9 cellular contexts compared by ENCODE assay signal in the genomic region with DNA sequence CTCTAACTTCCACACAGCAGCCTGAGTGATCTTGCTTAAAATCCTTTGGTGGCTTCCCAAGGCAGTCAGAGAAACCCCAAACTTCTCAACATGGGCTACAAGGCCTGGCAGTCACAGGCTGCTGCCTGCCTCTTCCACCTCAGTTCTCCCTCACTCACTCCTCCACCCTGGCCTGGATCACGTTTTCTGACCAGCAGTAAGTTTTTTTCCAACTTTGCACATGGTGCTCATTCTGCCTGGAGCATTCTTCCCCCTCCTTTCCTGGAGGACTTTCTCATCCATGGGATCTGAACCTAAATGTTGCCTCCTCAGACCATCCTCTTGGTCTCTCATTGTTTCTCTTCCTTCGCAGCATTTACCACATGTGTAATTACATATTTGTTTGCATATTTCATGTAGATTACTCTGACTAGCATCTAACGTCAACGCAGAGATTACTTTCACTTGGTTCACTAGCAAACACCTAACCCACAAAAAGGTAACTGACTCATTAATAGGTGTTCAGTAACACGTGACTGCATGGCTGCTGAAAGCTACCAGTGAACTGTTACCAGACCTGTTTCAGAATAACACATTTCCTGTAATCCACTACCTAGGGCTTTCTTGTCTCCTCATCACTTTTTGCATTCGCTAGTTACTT. TPM values are rescaled to one million over a fixed set of nuclear protein-coding genes. Genes with fewer than 3 reads are reported as not detected.
DNase-seq lines count a peak whose midpoint lies in the region; ATAC-seq and TF ChIP-seq lines count a peak whose summit lies in the region.
"Had no signal": no experiment of that assay in that cellular context is flagged by ENCODE, and none has a peak within 500 bp of the region (broad histone marks: within the 10 kb centered on the region; RNA-seq: fewer than 3 reads in every experiment).

No MANE protein-coding gene starts in this region.

- 82 to 92% (median 86%) methylated on average over 6 of the region's 6 CpGs for WGBS in psoas muscle, 3 donors

- peaks cover 59% of the 10 kb centered on the region for H3K36me3 Mint-ChIP-seq in activated CD4-positive, alpha-beta memory T cell treated with anti-CD3 and anti-CD28 coated beads, Interleukin-2, amount 10 ng/mL, durations not matched to agents 7 days and 5 days (ENCODE audit: low read depth)

- H3K4me1 Mint-ChIP-seq in activated CD4-positive, alpha-beta memory T cell treated with anti-CD3 and anti-CD28 coated beads, Interleukin-2, amount 10 ng/mL, durations not matched to agents 7 days and 5 days = peaks cover 84% of the 10 kb centered on the region

- H3K4me3 Mint-ChIP-seq in activated CD4-positive, alpha-beta memory T cell treated with anti-CD3 and anti-CD28 coated beads, Interleukin-2, amount 10 ng/mL, durations not matched to agents 7 days and 5 days = peak overlapping the region; percentile 58

- no peak overlapping the region for H3K9ac ChIP-seq in mucosa of stomach (ENCODE audit: low read length)

- no peak for TF ChIP-seq CTCF in psoas muscle (IDR thresholded peaks at IDR 0.05)

- peak; percentile 66 for DNase-seq in activated CD4-positive, alpha-beta memory T cell treated with anti-CD3 and anti-CD28 coated beads, Interleukin-2, amount 10 ng/mL, durations not matched to agents 7 days and 5 days
- DNase-seq in NOMO-1 treated with DMSO at 0.1 percent for 48 hours (lab: John Stamatoyannopoulos, UW; ENCODE audit: unreplicated experiment) = no peak
- no peak for DNase-seq in SK-N-DZ (ENCODE audit: low spot score)
- DNase-seq in psoas muscle = no peak
- no peak for DNase-seq in NCI-H2196 treated with DMSO at 0.1 percent for 48 hours (lab: John Stamatoyannopoulos, UW; ENCODE audit: unreplicated experiment)
- DNase-seq: left cardiac atrium had no signal

- H3K4me3 ChIP-seq in mucosa of stomach (ENCODE audit: low read length) (peak overlapping the region; percentile 7), psoas muscle (no peak overlapping the region)

- peak; percentile 79 for ATAC-seq in GM19397 (IDR thresholded peaks at IDR 0.05; ENCODE audit: unreplicated experiment)
- ATAC-seq in HG03135 (IDR thresholded peaks at IDR 0.05; ENCODE audit: unreplicated experiment) = peak; percentile 70
- no peak for ATAC-seq in psoas muscle

- H3K4me1 ChIP-seq in mucosa of stomach (ENCODE audit: control insufficient read depth, insufficient read depth, low read length) (peaks cover 27% of the 10 kb centered on the region), psoas muscle (peaks cover 74% of the 10 kb centered on the region)

- POLR2A ChIA-PET in activated CD4-positive, alpha-beta memory T cell treated with anti-CD3 and anti-CD28 coated beads, Interleukin-2, amount 10 ng/mL, durations not matched to agents 7 days and 5 days (lab: Charles Lee) = interaction anchor here (0.7 to 3.5 kb wide), 7 partner anchors 10 to 65 kb away, joined by 4 to 28 read pairs (median 20); a partner anchor contains a TSS

- H3K9me3 ChIP-seq in mucosa of stomach (ENCODE audit: control insufficient read depth, low read length) (no peaks in the 10 kb centered on the region), psoas muscle (no peaks in the 10 kb centered on the region)

- intact Hi-C loops in psoas muscle (cut with DNase I) = no loop called here

- CTCF ChIA-PET in activated CD4-positive, alpha-beta memory T cell treated with anti-CD3 and anti-CD28 coated beads, Interleukin-2, amount 10 ng/mL, durations not matched to agents 7 days and 5 days (lab: Charles Lee) = interaction anchor here (0.9 to 2.0 kb wide), 5 partner anchors 9 to 99 kb away, joined by 3 to 6 read pairs (median 4); no protein-coding TSS in a partner anchor

- no peaks in the 10 kb centered on the region for H3K27me3 ChIP-seq in mucosa of stomach (ENCODE audit: control insufficient read depth, insufficient read depth, low read length)
- no peaks in the 10 kb centered on the region for H3K27me3 ChIP-seq in psoas muscle (ENCODE audit: insufficient read depth in 3 of 3, low read length in 2 of 3)

- H3K27me3 Mint-ChIP-seq in activated CD4-positive, alpha-beta memory T cell treated with anti-CD3 and anti-CD28 coated beads, Interleukin-2, amount 10 ng/mL, durations not matched to agents 7 days and 5 days = no peaks in the 10 kb centered on the region

- H3K36me3 ChIP-seq in mucosa of stomach (ENCODE audit: control insufficient read depth, insufficient read depth, low read length) (no peaks in the 10 kb centered on the region), psoas muscle (ENCODE audit: insufficient read depth in 1 of 2, low read depth in 1 of 2) (no peaks in the 10 kb centered on the region)

- no peaks in the 10 kb centered on the region for H3K9me3 Mint-ChIP-seq in activated CD4-positive, alpha-beta memory T cell treated with anti-CD3 and anti-CD28 coated beads, Interleukin-2, amount 10 ng/mL, durations not matched to agents 7 days and 5 days

- no peak overlapping the region for H3K27ac ChIP-seq in psoas muscle

- H3K27ac Mint-ChIP-seq in activated CD4-positive, alpha-beta memory T cell treated with anti-CD3 and anti-CD28 coated beads, Interleukin-2, amount 10 ng/mL, durations not matched to agents 7 days and 5 days = peak overlapping the region; percentile 82

RNA-seq across cellular contexts. Expression of a gene that starts 17.1 kb away (rescaled TPM):
- total RNA-seq in activated CD4-positive, alpha-beta memory T cell treated with anti-CD3 and anti-CD28 coated beads, Interleukin-2, amount 10 ng/mL, durations not matched to agents 7 days and 5 days = 10 to 100 TPM; 95.1 TPM
- 48.0 and 50.7 TPM in 2 replicates for polyA plus RNA-seq in SK-N-DZ (2014; cell fraction: cytosol; rRNA removed)
- 21.3 and 23.7 TPM in 2 replicates for polyA plus RNA-seq in SK-N-DZ (2014; cell fraction: nucleus; rRNA removed)
- total RNA-seq in psoas muscle = 10 to 100 TPM; 34.2 to 85.5 (median 50.4) TPM
- 10 to 100 TPM; 32.7 to 67.2 (median 38.1) TPM for polyA plus RNA-seq in psoas muscle

Comparison
In these comparisons a context has a peak if more than half of its experiments do, and no peak if none do; other contexts are left out.
1. ATAC-seq: peak in GM19397 (single experiment) and HG03135 (single experiment); none in psoas muscle (0 of 4).